Comparison of ENCODE assay signal across 10 cellular contexts in the genomic region with DNA sequence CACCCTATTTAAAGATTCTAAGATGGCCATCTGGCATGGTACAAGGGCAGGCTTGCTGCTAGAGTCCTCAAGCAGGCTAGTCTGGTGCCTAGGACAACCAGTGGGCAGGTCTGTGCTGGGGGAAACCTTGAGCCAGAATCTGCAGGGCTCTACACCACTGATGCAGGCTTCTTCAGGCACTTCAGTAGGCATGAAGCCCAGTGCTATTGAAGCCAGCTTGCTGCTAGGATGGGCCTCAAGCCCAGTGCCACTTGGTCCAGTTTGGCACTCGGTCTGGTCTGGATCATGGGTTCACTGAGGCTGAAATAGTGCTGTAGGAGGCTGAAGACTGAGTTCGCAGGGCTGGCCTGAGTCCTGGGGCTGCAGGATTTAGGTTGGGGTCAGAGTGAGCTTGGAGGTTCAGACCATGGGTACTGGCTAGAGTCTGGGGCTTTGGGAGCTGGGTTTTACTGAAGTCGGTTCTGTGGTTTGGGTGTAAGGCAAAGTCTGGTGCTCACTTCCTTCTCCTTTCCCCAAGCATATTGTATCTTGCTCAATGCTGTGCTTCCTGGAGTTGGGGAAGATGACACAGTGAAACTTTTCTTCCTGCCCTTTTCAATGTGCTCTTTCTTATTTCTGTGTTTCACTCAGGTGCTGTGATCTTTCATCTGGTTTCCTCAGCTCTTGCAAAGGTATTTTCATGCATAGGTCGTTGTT. TPM values are rescaled to one million over a fixed set of nuclear protein-coding genes. Genes with fewer than 3 reads are reported as not detected.
DNase-seq lines count a peak whose midpoint lies in the region; ATAC-seq and TF ChIP-seq lines count a peak whose summit lies in the region.
"Had no signal": no experiment of that assay in that cellular context is flagged by ENCODE, and none has a peak within 500 bp of the region (broad histone marks: within the 10 kb centered on the region; RNA-seq: fewer than 3 reads in every experiment).

No MANE protein-coding gene starts in this region.

- H3K4me3 Mint-ChIP-seq in CD4-positive, CD25-positive, alpha-beta regulatory T cell: peak overlapping the region in 2 of 4 donors; percentile 14 to 58
- H3K4me3 Mint-ChIP-seq in activated CD8-positive, alpha-beta T cell treated with anti-CD3 and anti-CD28 coated beads for 36 hours: no peak overlapping the region

- H3K4me1 Mint-ChIP-seq in CD4-positive, CD25-positive, alpha-beta regulatory T cell: peaks cover 56 to 70% (median 66%) of the 10 kb centered on the region in 4 donors
- peaks cover 63% of the 10 kb centered on the region for H3K4me1 Mint-ChIP-seq in activated CD8-positive, alpha-beta T cell treated with anti-CD3 and anti-CD28 coated beads for 36 hours (ENCODE audit: low read depth)

- TF ChIP-seq CTCF in activated CD8-positive, alpha-beta T cell treated with anti-CD3 and anti-CD28 coated beads for 36 hours (IDR thresholded peaks at IDR 0.05): no peak

- peak overlapping the region; percentile 30 for H3K27ac ChIP-seq in CD4-positive, CD25-positive, alpha-beta regulatory T cell (ENCODE audit: insufficient read depth, low read length, poor library complexity, severe bottlenecking)
- H3K27ac ChIP-seq: parathyroid adenoma had no signal

- DNase-seq in CD4-positive, CD25-positive, alpha-beta regulatory T cell: no peak
- DNase-seq in Kasumi-1 (lab: John Stamatoyannopoulos, UW): peak; percentile 77 to 81
- no peak for DNase-seq in activated CD8-positive, alpha-beta T cell treated with anti-CD3 and anti-CD28 coated beads for 36 hours
- DNase-seq in medulla oblongata (ENCODE audit: extremely low spot score): peak; percentile 78
- no peak for DNase-seq in stimulated activated CD4-positive, alpha-beta T cell treated with anti-CD3 and anti-CD28 coated beads, Interleukin-4, amount 100 ng/mL, for 4 hours
- no peak for DNase-seq in NCI-H1048 (lab: John Stamatoyannopoulos, UW)
- DNase-seq: NCI-H345 had no signal

- CTCF ChIA-PET in activated CD8-positive, alpha-beta T cell treated with anti-CD3 and anti-CD28 coated beads for 36 hours (lab: Charles Lee): interaction anchor here (0.9 to 1.0 kb wide), 2 partner anchors 9 to 13 kb away, joined by 3 read pairs; no protein-coding TSS in a partner anchor

- POLR2A ChIA-PET in activated CD8-positive, alpha-beta T cell treated with anti-CD3 and anti-CD28 coated beads for 36 hours (lab: Charles Lee): interaction anchor here (0.8 to 0.9 kb wide), 2 partner anchors 13 to 133 kb away, joined by 3 read pairs; no protein-coding TSS in a partner anchor

- peaks cover 81% of the 10 kb centered on the region for H3K36me3 ChIP-seq in CD4-positive, CD25-positive, alpha-beta regulatory T cell (ENCODE audit: control insufficient read depth, insufficient read depth, low read length)

- H3K36me3 Mint-ChIP-seq in CD4-positive, CD25-positive, alpha-beta regulatory T cell: peaks cover 87% of the 10 kb centered on the region
- H3K36me3 Mint-ChIP-seq in activated CD8-positive, alpha-beta T cell treated with anti-CD3 and anti-CD28 coated beads for 36 hours (ENCODE audit: low read depth): peaks cover 87% of the 10 kb centered on the region

- no peak overlapping the region for H3K4me3 ChIP-seq in CD4-positive, CD25-positive, alpha-beta regulatory T cell (ENCODE audit: low read depth, low read length)

- peak in 1 of 2 donors; percentile 25 for ATAC-seq in CD4-positive, CD25-positive, alpha-beta regulatory T cell (ENCODE audit: low read depth in 2 of 2)
- peak; percentile 27 for ATAC-seq in activated CD8-positive, alpha-beta T cell treated with anti-CD3 and anti-CD28 coated beads for 36 hours
- ATAC-seq in HG03045 (IDR thresholded peaks at IDR 0.05; ENCODE audit: unreplicated experiment) (no peak), GM21447 (IDR thresholded peaks at IDR 0.05; ENCODE audit: unreplicated experiment) (no peak)

- peak overlapping the region; percentile 34 to 88 (median 76) for H3K27ac Mint-ChIP-seq in CD4-positive, CD25-positive, alpha-beta regulatory T cell
- peak overlapping the region; percentile 85 for H3K27ac Mint-ChIP-seq in activated CD8-positive, alpha-beta T cell treated with anti-CD3 and anti-CD28 coated beads for 36 hours

- H3K27me3 ChIP-seq in CD4-positive, CD25-positive, alpha-beta regulatory T cell (ENCODE audit: control insufficient read depth, insufficient read depth, low read length): no peaks in the 10 kb centered on the region

- peaks cover 0 to 6% of the 10 kb centered on the region in 2 experiments for H3K9me3 ChIP-seq in CD4-positive, CD25-positive, alpha-beta regulatory T cell (ENCODE audit: control insufficient read depth in 2 of 2, low read length in 2 of 2)

- H3K27me3 Mint-ChIP-seq in CD4-positive, CD25-positive, alpha-beta regulatory T cell: no peaks in the 10 kb centered on the region
- no peaks in the 10 kb centered on the region for H3K27me3 Mint-ChIP-seq in activated CD8-positive, alpha-beta T cell treated with anti-CD3 and anti-CD28 coated beads for 36 hours

- H3K9me3 Mint-ChIP-seq in CD4-positive, CD25-positive, alpha-beta regulatory T cell: peaks cover 0 to 9% (median 4%) of the 10 kb centered on the region in 7 donors
- H3K9me3 Mint-ChIP-seq in activated CD8-positive, alpha-beta T cell treated with anti-CD3 and anti-CD28 coated beads for 36 hours: peaks cover 17% of the 10 kb centered on the region

- H3K4me1 ChIP-seq in CD4-positive, CD25-positive, alpha-beta regulatory T cell (ENCODE audit: control insufficient read depth, insufficient read depth, low read length, poor library complexity, severe bottlenecking): peaks cover 17% of the 10 kb centered on the region
- H3K4me1 ChIP-seq: parathyroid adenoma had no signal

- intact Hi-C loops in activated CD8-positive, alpha-beta T cell treated with anti-CD3 and anti-CD28 coated beads for 36 hours (cut with micrococcal nuclease): no loop called here

RNA-seq across cellular contexts. Expression of a gene that starts 41.2 kb away (rescaled TPM):
- 335 TPM for total RNA-seq in CD4-positive, CD25-positive, alpha-beta regulatory T cell
- 100 to 1,000 TPM; 116 to 130 (median 122) TPM for polyA plus RNA-seq in CD4-positive, CD25-positive, alpha-beta regulatory T cell
- total RNA-seq in activated CD8-positive, alpha-beta T cell treated with anti-CD3 and anti-CD28 coated beads for 36 hours: 100 to 1,000 TPM; 108 TPM

Comparison
In these comparisons a context has a peak if more than half of its experiments do, and no peak if none do; other contexts are left out.
1. DNase-seq: peak in Kasumi-1 (2 of 2) and medulla oblongata (single experiment); none in CD4-positive, CD25-positive, alpha-beta regulatory T cell (0 of 3), activated CD8-positive, alpha-beta T cell treated with anti-CD3 and anti-CD28 coated beads for 36 hours (single experiment), stimulated activated CD4-positive, alpha-beta T cell treated with anti-CD3 and anti-CD28 coated beads, Interleukin-4, amount 100 ng/mL, for 4 hours (0 of 2) and NCI-H1048 (single experiment).